Comparison of ENCODE assay signal across 34 cellular contexts in the genomic region with DNA sequence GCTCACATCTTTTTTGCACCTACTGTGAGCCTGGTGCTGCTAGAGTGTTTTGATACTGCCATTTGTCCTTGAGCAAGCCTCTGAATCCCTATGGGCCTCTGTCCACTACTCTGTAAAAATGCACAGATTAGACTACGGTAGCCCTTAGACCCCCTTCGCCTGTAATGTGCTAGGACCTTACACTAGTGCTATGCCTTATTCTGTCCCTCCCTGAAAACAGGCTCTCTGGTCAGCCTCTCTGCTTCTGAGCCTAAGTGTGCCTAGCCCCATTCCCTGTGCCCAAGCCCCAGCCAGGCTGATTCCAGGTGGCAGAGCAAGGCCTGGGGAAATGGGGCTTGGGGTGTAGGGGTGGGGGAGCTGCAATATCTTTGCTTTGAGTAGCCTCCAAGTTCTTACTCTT. TPM values are rescaled to one million over a fixed set of nuclear protein-coding genes. Genes with fewer than 3 reads are reported as not detected.
A peak's percentile ranks its signal among the peaks of the same experiment; 100 is the strongest.
DNase-seq lines count a peak whose midpoint lies in the region; ATAC-seq, FAIRE-seq and TF ChIP-seq lines count a peak whose summit lies in the region.
"Had no signal": no experiment of that assay in that cellular context is flagged by ENCODE, and none has a peak within 500 bp of the region (broad histone marks: within the 10 kb centered on the region; RNA-seq: fewer than 3 reads in every experiment).

No MANE protein-coding gene starts in this region.

- H3K27me3 ChIP-seq in SK-N-SH (ENCODE audit: insufficient read depth) (no peaks in the 10 kb centered on the region), neural progenitor cell (no peaks in the 10 kb centered on the region), tibial nerve (no peaks in the 10 kb centered on the region)
- H3K27me3 ChIP-seq: colonic mucosa, pancreas had no signal

- no peaks in the 10 kb centered on the region for H3K9me3 Mint-ChIP-seq in activated T-helper 17 cell treated with anti-CD3 and anti-CD28 coated beads, Interleukin-2, amount 50 U/mL, for 72 hours
- H3K9me3 Mint-ChIP-seq in neural progenitor cell: no peaks in the 10 kb centered on the region
- H3K9me3 Mint-ChIP-seq: brain; CD4-positive, alpha-beta memory T cell; effector memory CD8-positive, alpha-beta T cell; natural killer cell treated with Interleukin-12 subunit alpha and Interleukin-12 subunit beta and Interleukin-15 and Interleukin-18, amount 100 ng/mL, for 72 hours; T-helper 1 cell treated with Interleukin-12 subunit alpha and Interleukin-12 subunit beta and Interleukin-4 antibody, amounts not matched to agents 30 μg/mL and 1 μg/mL, for 36 hours had no signal

- no peaks in the 10 kb centered on the region for H3K27me3 Mint-ChIP-seq in activated T-helper 17 cell treated with anti-CD3 and anti-CD28 coated beads, Interleukin-2, amount 50 U/mL, for 72 hours
- H3K27me3 Mint-ChIP-seq in neural progenitor cell (ENCODE audit: insufficient read depth, low read depth): peaks cover 2% of the 10 kb centered on the region
- H3K27me3 Mint-ChIP-seq: CD4-positive, alpha-beta memory T cell; effector memory CD8-positive, alpha-beta T cell; natural killer cell treated with Interleukin-12 subunit alpha and Interleukin-12 subunit beta and Interleukin-15 and Interleukin-18, amount 100 ng/mL, for 72 hours had no signal

- TF ChIP-seq RAD21 in SK-N-SH (IDR thresholded peaks at IDR 0.05; ENCODE audit: low read length): no peak

- CTCF ChIA-PET in SK-N-SH (lab: Yijun Ruan, JAX): interaction anchor here (1.6 kb wide), 1 partner anchor 323 kb away, joined by 5 read pairs; no protein-coding TSS in a partner anchor

- no peaks in the 10 kb centered on the region for H3K9me2 ChIP-seq in SK-N-SH

- H3K4me1 ChIP-seq in SK-N-SH (ENCODE audit: control insufficient read depth in 1 of 2, insufficient read depth in 2 of 2, low read depth in 1 of 2, low read length in 1 of 2) (no peaks in the 10 kb centered on the region), neural progenitor cell (no peaks in the 10 kb centered on the region), tibial nerve (peaks cover 0 to 19% (median 0%) of the 10 kb centered on the region in 4 donors)
- H3K4me1 ChIP-seq: colonic mucosa, pancreas had no signal

- TF ChIP-seq EP300 in SK-N-SH (IDR thresholded peaks at IDR 0.05; ENCODE audit: borderline replicate concordance in 1 of 2, low read depth in 1 of 2, low read length in 1 of 2): no peak
- TF ChIP-seq EP300 in tibial nerve (IDR thresholded peaks at IDR 0.05): no peak

- no peak overlapping the region for H3K4me3 ChIP-seq in SK-N-SH (ENCODE audit: low read depth in 2 of 2, low read length in 1 of 2)
- H3K4me3 ChIP-seq in neural progenitor cell: no peak overlapping the region
- no peak overlapping the region for H3K4me3 ChIP-seq in tibial nerve
- H3K4me3 ChIP-seq: colonic mucosa, pancreas, skin epidermis had no signal

- peaks cover 49% of the 10 kb centered on the region for H3F3A ChIP-seq in SK-N-SH (replicated peaks; ENCODE audit: insufficient read depth)
- peaks cover 50% of the 10 kb centered on the region for H3F3A ChIP-seq in neural progenitor cell (ENCODE audit: low read depth)

- H4K20me1 ChIP-seq in SK-N-SH (ENCODE audit: insufficient read depth): no peaks in the 10 kb centered on the region
- peaks cover 12% of the 10 kb centered on the region for H4K20me1 ChIP-seq in neural progenitor cell (ENCODE audit: low read depth)

- TF ChIP-seq CTCF in SK-N-SH (IDR thresholded peaks at IDR 0.05) (no peak), neural progenitor cell (IDR thresholded peaks at IDR 0.05) (no peak), tibial nerve (IDR thresholded peaks at IDR 0.05) (no peak)

- H2AFZ ChIP-seq in SK-N-SH (ENCODE audit: low read depth) (no peak overlapping the region), neural progenitor cell (replicated peaks) (no peak overlapping the region)

- H3K4me3 Mint-ChIP-seq in activated T-helper 17 cell treated with anti-CD3 and anti-CD28 coated beads, Interleukin-2, amount 50 U/mL, for 72 hours: no peak overlapping the region
- H3K4me3 Mint-ChIP-seq in neural progenitor cell: no peak overlapping the region
- H3K4me3 Mint-ChIP-seq: brain; CD4-positive, alpha-beta memory T cell; effector memory CD8-positive, alpha-beta T cell; natural killer cell treated with Interleukin-12 subunit alpha and Interleukin-12 subunit beta and Interleukin-15 and Interleukin-18, amount 100 ng/mL, for 72 hours; T-helper 1 cell treated with Interleukin-12 subunit alpha and Interleukin-12 subunit beta and Interleukin-4 antibody, amounts not matched to agents 30 μg/mL and 1 μg/mL, for 36 hours had no signal

- H3K4me2 ChIP-seq in SK-N-SH (no peak overlapping the region), neural progenitor cell (no peak overlapping the region)

- H3K9me3 ChIP-seq in SK-N-SH: no peaks in the 10 kb centered on the region
- H3K9me3 ChIP-seq in neural progenitor cell (ENCODE audit: low read depth): no peaks in the 10 kb centered on the region
- no peaks in the 10 kb centered on the region for H3K9me3 ChIP-seq in tibial nerve
- H3K9me3 ChIP-seq: colonic mucosa, pancreas had no signal

- TF ChIP-seq POLR2A in GM12891 (IDR thresholded peaks at IDR 0.05; ENCODE audit: low read depth, low read length) (no peak), tibial nerve (IDR thresholded peaks at IDR 0.05) (no peak)

- peaks cover 4% of the 10 kb centered on the region for H3K4me1 Mint-ChIP-seq in activated T-helper 17 cell treated with anti-CD3 and anti-CD28 coated beads, Interleukin-2, amount 50 U/mL, for 72 hours
- no peaks in the 10 kb centered on the region for H3K4me1 Mint-ChIP-seq in neural progenitor cell

- whole genome bisulfite sequencing in SK-N-SH (ENCODE audit: low lambda C conversion rate): 94% methylated on average over 2 of the region's 2 CpGs
- 67 to 82% methylated on average over 2 of the region's 2 CpGs for WGBS in tibial nerve, 2 donors

- H3K79me2 ChIP-seq in SK-N-SH (ENCODE audit: insufficient read depth) (peaks cover 8% of the 10 kb centered on the region; the same call in 1 of the 2 replicates), neural progenitor cell (ENCODE audit: low read depth) (peaks cover 7% of the 10 kb centered on the region)

- FAIRE-seq in GM12891 (lab: Jason Lieb, UNC): peak; percentile 13
- FAIRE-seq: kidney, pancreas, RCC 7860 had no signal

- no peak for DNase-seq in SK-N-SH
- no peak for DNase-seq in GM12891 (ENCODE audit: insufficient read length, low spot score)
- DNase-seq in neural progenitor cell (ENCODE audit: low spot score): no peak
- DNase-seq in NCI-H2227 treated with DMSO at 0.1 percent for 48 hours (lab: John Stamatoyannopoulos, UW): no peak
- DNase-seq in tibial nerve (ENCODE audit: low spot score in 2 of 2): no peak
- DNase-seq: activated naive CD4-positive, alpha-beta T cell treated with Interleukin-2 at 50 U/mL for 16 hours; activated T-cell treated with anti-CD3 and anti-CD28 coated beads, Interleukin-2, amount 50 U/mL, for 1 hour; CD4-positive, alpha-beta memory T cell; colonic mucosa; DMS 273 treated with DMSO at 0.1 percent for 48 hours; effector memory CD8-positive, alpha-beta T cell; erythroblast; H7; head of caudate nucleus; kidney; NCI-H1092 treated with DMSO at 0.1 percent for 48 hours; NCI-H1930; NCI-H526; pancreas; retina; stimulated activated CD8-positive, alpha-beta memory T cell treated with anti-CD3 and anti-CD28 coated beads, Interleukin-4, amount 100 ng/mL, for 48 hours; substantia nigra had no signal

- H3K36me3 Mint-ChIP-seq in activated T-helper 17 cell treated with anti-CD3 and anti-CD28 coated beads, Interleukin-2, amount 50 U/mL, for 72 hours (ENCODE audit: low read depth): peaks cover 17% of the 10 kb centered on the region
- peaks cover 5% of the 10 kb centered on the region for H3K36me3 Mint-ChIP-seq in neural progenitor cell

- ATAC-seq in SK-N-SH treated with all-trans-retinoic acid at 6 μM for 48 hours: peak; percentile 36
- ATAC-seq in activated T-helper 17 cell treated with anti-CD3 and anti-CD28 coated beads, Interleukin-2, amount 50 U/mL, for 72 hours (replicated peaks): no peak
- ATAC-seq in GM19463 (IDR thresholded peaks at IDR 0.05; ENCODE audit: unreplicated experiment): no peak
- ATAC-seq: effector memory CD8-positive, alpha-beta T cell; pancreas had no signal

- POLR2A ChIA-PET in SK-N-SH (lab: Yijun Ruan, JAX): no interaction called here

- H3K27ac ChIP-seq in SK-N-SH (ENCODE audit: low read depth in 2 of 2, low read length in 1 of 2) (no peak overlapping the region), neural progenitor cell (peak overlapping the region; percentile 43), tibial nerve (no peak overlapping the region)
- H3K27ac ChIP-seq: 22Rv1, colonic mucosa, pancreas, skin epidermis had no signal

- H3K27ac Mint-ChIP-seq in activated T-helper 17 cell treated with anti-CD3 and anti-CD28 coated beads, Interleukin-2, amount 50 U/mL, for 72 hours: peak overlapping the region; percentile 25
- no peak overlapping the region for H3K27ac Mint-ChIP-seq in neural progenitor cell
- H3K27ac Mint-ChIP-seq: natural killer cell treated with Interleukin-12 subunit alpha and Interleukin-12 subunit beta and Interleukin-15 and Interleukin-18, amount 100 ng/mL, for 72 hours; T-helper 1 cell treated with Interleukin-12 subunit alpha and Interleukin-12 subunit beta and Interleukin-4 antibody, amounts not matched to agents 30 μg/mL and 1 μg/mL, for 36 hours had no signal

- H3K9ac ChIP-seq in SK-N-SH (no peak overlapping the region), neural progenitor cell (no peak overlapping the region)

- H3K36me3 ChIP-seq in SK-N-SH (replicated peaks in 1 of 2; ENCODE audit: control insufficient read depth in 1 of 2, insufficient read depth in 2 of 2, low read length in 1 of 2) (peaks cover 13 to 21% of the 10 kb centered on the region in 2 experiments), neural progenitor cell (peaks cover 12% of the 10 kb centered on the region), tibial nerve (peaks cover 0 to 4% (median 0%) of the 10 kb centered on the region in 3 donors)
- H3K36me3 ChIP-seq: colonic mucosa, pancreas had no signal

TF ChIP-seq in SK-N-SH treated with all-trans-retinoic acid at 6 μM for 48 hours, 23 proteins besides CTCF, POLR2A, EP300 and RAD21 (continues in another document):
- no peak for TF ChIP-seq ZFP30 (CRISPR knock-in tag; IDR thresholded peaks at IDR 0.05)

RNA-seq across cellular contexts. Expression of gene HMGB1, which starts 10.7 kb away (rescaled TPM):
- 166 and 193 TPM in 2 replicates for polyA plus RNA-seq in SK-N-SH (2012; rRNA removed)
- 261 and 301 TPM in 2 replicates for polyA plus RNA-seq in SK-N-SH (2012; cell fraction: cytosol; rRNA removed)
- polyA plus RNA-seq in SK-N-SH (2012; cell fraction: nucleus; rRNA removed): 122 and 230 TPM in 2 replicates
- polyA plus RNA-seq in GM12891 (2012; ENCODE audit: low read depth, missing spikeins): 428 TPM
- total RNA-seq in activated T-helper 17 cell treated with anti-CD3 and anti-CD28 coated beads, Interleukin-2, amount 50 U/mL, for 72 hours: 100 to 1,000 TPM; 232 to 499 TPM
- total RNA-seq in neural progenitor cell (ENCODE audit: low replicate concordance) (886 and 1,493 TPM in 2 replicates), tibial nerve (100 to 1,000 TPM; 105 to 255 (median 186) TPM)

RNA-seq across cellular contexts. Expression of gene UBE2L5, which starts 32.7 kb away (rescaled TPM):
- 0.02 and 0.15 TPM in 2 replicates for polyA plus RNA-seq in SK-N-SH (2012; rRNA removed)
- polyA plus RNA-seq in SK-N-SH (2012; cell fraction: cytosol; rRNA removed): 0.10 and 0.15 TPM in 2 replicates
- polyA plus RNA-seq in SK-N-SH (2012; cell fraction: nucleus; rRNA removed): 0.18 and 0.33 TPM in 2 replicates
- 0.19 TPM for polyA plus RNA-seq in GM12891 (2012; ENCODE audit: low read depth, missing spikeins)
- not detected for total RNA-seq in activated T-helper 17 cell treated with anti-CD3 and anti-CD28 coated beads, Interleukin-2, amount 50 U/mL, for 72 hours
- total RNA-seq in neural progenitor cell (ENCODE audit: low replicate concordance): not detected in 2 replicates
- total RNA-seq in tibial nerve: not detected
- total RNA-seq: CD4-positive, alpha-beta memory T cell; colonic mucosa; fibroblast of villous mesenchyme; G401; H7; kidney; M059J; natural killer cell treated with Interleukin-12 subunit alpha and Interleukin-12 subunit beta and Interleukin-15 and Interleukin-18, amount 100 ng/mL, for 72 hours; pancreas had no signal
- polyA plus RNA-seq: CD4-positive, alpha-beta memory T cell had no signal
